1 cellular context compared by ENCODE assay signal in genomic region chrX:9845574-9845948, GRCh38.
TF ChIP-seq lines count a peak whose summit lies in the region.

No MANE protein-coding gene starts in this region.

TF ChIP-seq in HepG2, 621 proteins besides CTCF, POLR2A, EP300 and RAD21:
- TF ChIP-seq NCOA2 (CRISPR knock-in tag; IDR thresholded peaks at IDR 0.05) (no peak), BCL6 (CRISPR knock-in tag; IDR thresholded peaks at IDR 0.05) (peak; percentile 62), PAF1 (CRISPR knock-in tag; IDR thresholded peaks at IDR 0.05) (no peak), SALL1 (CRISPR knock-in tag; IDR thresholded peaks at IDR 0.05) (peak; percentile 19; the same call in 1 of the 2 replicates), BHLHE40 (IDR thresholded peaks at IDR 0.05; ENCODE audit: low read length) (0 out of 2 replicates have a peak, but pooled peaks have one; percentile 12), THAP11 (CRISPR knock-in tag; IDR thresholded peaks at IDR 0.05) (0 out of 2 replicates have a peak, but pooled peaks have one; percentile 20), KLF16 (CRISPR knock-in tag; IDR thresholded peaks at IDR 0.05) (0 out of 4 replicates have a peak, but pooled peaks of 1 of the 2 experiments have one; percentile 25), CEBPG (CRISPR knock-in tag; IDR thresholded peaks at IDR 0.05) (peak; percentile 78), PRPF4 (IDR thresholded peaks at IDR 0.05; ENCODE audit: low read depth, low read length, poor library complexity, severe bottlenecking) (no peak), CEBPB (IDR thresholded peaks at IDR 0.05; ENCODE audit: borderline replicate concordance, low read depth, low read length) (peak; percentile 87), ARID2 (CRISPR knock-in tag; IDR thresholded peaks at IDR 0.05; ENCODE audit: borderline replicate concordance) (no peak), HMG20A (CRISPR knock-in tag; IDR thresholded peaks at IDR 0.05; ENCODE audit: borderline replicate concordance) (peak; percentile 21; the same call in 1 of the 2 replicates), ZSCAN25 (CRISPR knock-in tag; IDR thresholded peaks at IDR 0.05) (no peak), SOX6 (IDR thresholded peaks at IDR 0.05) (no peak), SOX6 (CRISPR knock-in tag; IDR thresholded peaks at IDR 0.05) (peak; percentile 20; the same call in 1 of the 2 replicates)
- TF ChIP-seq, protein P1, sequence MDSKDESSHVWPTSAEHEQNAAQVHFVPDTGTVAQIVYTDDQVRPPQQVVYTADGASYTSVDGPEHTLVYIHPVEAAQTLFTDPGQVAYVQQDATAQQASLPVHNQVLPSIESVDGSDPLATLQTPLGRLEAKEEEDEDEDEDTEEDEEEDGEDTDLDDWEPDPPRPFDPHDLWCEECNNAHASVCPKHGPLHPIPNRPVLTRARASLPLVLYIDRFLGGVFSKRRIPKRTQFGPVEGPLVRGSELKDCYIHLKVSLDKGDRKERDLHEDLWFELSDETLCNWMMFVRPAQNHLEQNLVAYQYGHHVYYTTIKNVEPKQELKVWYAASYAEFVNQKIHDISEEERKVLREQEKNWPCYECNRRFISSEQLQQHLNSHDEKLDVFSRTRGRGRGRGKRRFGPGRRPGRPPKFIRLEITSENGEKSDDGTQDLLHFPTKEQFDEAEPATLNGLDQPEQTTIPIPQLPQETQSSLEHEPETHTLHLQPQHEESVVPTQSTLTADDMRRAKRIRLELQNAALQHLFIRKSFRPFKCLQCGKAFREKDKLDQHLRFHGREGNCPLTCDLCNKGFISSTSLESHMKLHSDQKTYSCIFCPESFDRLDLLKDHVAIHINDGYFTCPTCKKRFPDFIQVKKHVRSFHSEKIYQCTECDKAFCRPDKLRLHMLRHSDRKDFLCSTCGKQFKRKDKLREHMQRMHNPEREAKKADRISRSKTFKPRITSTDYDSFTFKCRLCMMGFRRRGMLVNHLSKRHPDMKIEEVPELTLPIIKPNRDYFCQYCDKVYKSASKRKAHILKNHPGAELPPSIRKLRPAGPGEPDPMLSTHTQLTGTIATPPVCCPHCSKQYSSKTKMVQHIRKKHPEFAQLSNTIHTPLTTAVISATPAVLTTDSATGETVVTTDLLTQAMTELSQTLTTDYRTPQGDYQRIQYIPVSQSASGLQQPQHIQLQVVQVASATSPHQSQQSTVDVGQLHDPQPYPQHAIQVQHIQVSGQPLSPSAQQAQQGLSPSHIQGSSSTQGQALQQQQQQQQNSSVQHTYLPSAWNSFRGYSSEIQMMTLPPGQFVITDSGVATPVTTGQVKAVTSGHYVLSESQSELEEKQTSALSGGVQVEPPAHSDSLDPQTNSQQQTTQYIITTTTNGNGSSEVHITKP (CRISPR knock-in tag; IDR thresholded peaks at IDR 0.05; ENCODE audit: low read depth): peak; percentile 97
TF ChIP-seq in HepG2: peak in this region for 10.
